In the genomic region with DNA sequence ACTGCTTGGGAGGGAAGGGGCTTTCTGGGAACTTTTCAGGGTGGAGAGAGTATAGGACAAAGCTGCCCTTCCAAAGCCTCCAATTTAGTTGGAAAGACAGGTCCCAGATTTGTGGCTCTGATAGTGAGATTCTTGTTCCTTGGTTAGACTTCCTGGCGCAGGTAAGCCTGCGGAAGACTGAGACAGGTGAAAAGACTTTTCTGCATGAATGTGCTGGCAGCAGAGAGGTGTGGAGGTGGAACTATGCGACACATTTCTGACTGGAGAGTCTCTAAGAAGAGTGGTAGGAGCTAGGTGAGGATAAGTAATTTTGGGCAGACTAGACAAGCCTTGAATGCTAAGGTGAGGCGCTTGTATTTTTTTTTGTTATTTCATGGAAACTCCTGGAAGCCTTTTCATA, we compare ENCODE assay signal across 1 cellular context.
TF ChIP-seq lines count a peak whose summit lies in the region.

No MANE protein-coding gene starts in this region.

TF ChIP-seq in H1, 55 proteins besides CTCF, POLR2A, EP300 and RAD21:
- TF ChIP-seq RNF2 (IDR thresholded peaks at IDR 0.05; ENCODE audit: borderline replicate concordance, low read depth, low read length, missing control alignments, poor library complexity, severe bottlenecking) = no peak
- no peak for TF ChIP-seq KDM4A (IDR thresholded peaks at IDR 0.05; ENCODE audit: low read depth, low read length, severe bottlenecking)
- TF ChIP-seq EZH2 (IDR thresholded peaks at IDR 0.05; ENCODE audit: low read depth, low read length, severe bottlenecking) = no peak
- no peak for TF ChIP-seq CEBPB (IDR thresholded peaks at IDR 0.05; ENCODE audit: low read depth, low read length)
